8 cellular contexts compared by ENCODE assay signal in the genomic region with DNA sequence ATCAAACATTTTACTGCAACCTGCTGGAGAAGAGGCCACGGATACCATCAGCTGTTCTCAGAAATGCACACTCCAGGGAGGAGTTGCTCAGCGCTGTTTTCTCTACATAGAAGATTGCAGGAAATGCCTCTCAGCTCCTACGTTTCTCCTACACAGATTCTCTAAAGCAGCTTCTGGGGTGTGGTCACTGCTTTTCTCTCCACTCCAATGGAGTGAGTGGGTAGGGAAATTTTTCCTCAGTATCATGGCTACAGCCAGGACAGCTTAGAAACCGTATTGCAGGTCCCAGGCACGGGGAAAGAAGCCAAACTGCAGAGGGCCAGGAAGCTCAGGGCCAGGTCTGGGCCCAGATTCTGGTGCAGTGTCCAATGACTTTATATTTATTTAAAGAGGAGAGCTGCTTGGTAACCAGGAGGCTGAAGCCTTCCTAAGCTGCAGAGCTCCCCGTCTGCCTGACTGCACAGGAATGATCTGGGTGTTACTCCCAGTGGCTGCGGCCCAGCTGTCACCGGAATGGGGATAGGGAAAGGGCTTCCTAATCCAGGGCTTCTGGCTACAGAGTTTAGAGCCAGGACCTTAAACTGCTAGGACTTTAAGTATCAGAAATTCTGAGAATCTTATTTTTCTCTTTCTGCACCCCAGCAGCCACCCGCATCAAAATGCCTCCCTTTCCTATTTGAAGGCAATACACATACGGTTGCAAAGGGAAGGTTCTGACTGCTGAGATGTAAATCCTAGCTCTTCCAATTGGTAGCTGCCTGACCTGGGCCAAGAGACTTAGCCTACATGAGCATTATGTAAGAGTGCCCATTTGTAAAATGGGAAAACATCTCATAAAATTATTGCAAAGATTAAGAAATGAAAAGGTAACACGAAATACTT. TPM values are rescaled to one million over a fixed set of nuclear protein-coding genes. Genes with fewer than 3 reads are reported as not detected.
DNase-seq lines count a peak whose midpoint lies in the region; ATAC-seq and TF ChIP-seq lines count a peak whose summit lies in the region.

No MANE protein-coding gene starts in this region.

- in situ Hi-C loops in transverse colon (cut with MboI; ENCODE audit: low pct_ligation_motif_present in 1 of 4, low pct_unique_long_range_greater_than_20kb in 1 of 4, low sequenced_read_pairs in 3 of 4), result no loop called here

- H3K4me3 ChIP-seq in PC-3 (ENCODE audit: low read length), result peak overlapping the region; percentile 70
- H3K4me3 ChIP-seq in duodenal mucosa (ENCODE audit: low read depth in 1 of 2, low read length in 2 of 2), result peak overlapping the region; percentile 70 to 72
- peak overlapping the region in 2 of 4 donors; percentile 72 to 97 for H3K4me3 ChIP-seq in transverse colon

- H3K27ac Mint-ChIP-seq in memory B cell, result no peak overlapping the region

- peaks cover 7% of the 10 kb centered on the region for H3F3A ChIP-seq in PC-3 (ENCODE audit: low read length, unreplicated experiment)

- H4K20me1 ChIP-seq in PC-3 (ENCODE audit: low read length), result peaks cover 21% of the 10 kb centered on the region

- H3K4me3 Mint-ChIP-seq in memory B cell, result peak overlapping the region; percentile 96

- H2AFZ ChIP-seq in PC-3 (ENCODE audit: low read length), result peak overlapping the region; percentile 62; the same call in 1 of the 2 replicates

- H3K9me3 ChIP-seq in PC-3 (ENCODE audit: low read length) (no peaks in the 10 kb centered on the region), duodenal mucosa (ENCODE audit: control insufficient read depth in 1 of 2, low read length in 2 of 2) (no peaks in the 10 kb centered on the region), transverse colon (no peaks in the 10 kb centered on the region)

- TF ChIP-seq POLR2A in transverse colon (IDR thresholded peaks at IDR 0.05), result no peak

- DNase-seq in ELR (ENCODE audit: low read depth) (peak; percentile 41), PC-3 (no peak), memory B cell (ENCODE audit: low spot score in 2 of 2) (no peak), transverse colon (no peak), GF-D8 (lab: John Stamatoyannopoulos, UW) (no peak)

- peaks cover 11% of the 10 kb centered on the region for H3K4me1 Mint-ChIP-seq in memory B cell

- no peaks in the 10 kb centered on the region for H3K9me3 Mint-ChIP-seq in memory B cell

- no TSS peak for BruUV-seq in PC-3 (replicated peaks; lab: Mats Ljungman, UMichigan)

- H3K27me3 ChIP-seq in PC-3 (ENCODE audit: low read length), result no peaks in the 10 kb centered on the region
- H3K27me3 ChIP-seq in duodenal mucosa (ENCODE audit: control insufficient read depth in 1 of 2, insufficient read depth in 2 of 2, low read length in 2 of 2), result no peaks in the 10 kb centered on the region
- H3K27me3 ChIP-seq in transverse colon, result no peaks in the 10 kb centered on the region

- H3K79me2 ChIP-seq in PC-3 (ENCODE audit: low read length), result peaks cover 36% of the 10 kb centered on the region

- H3K4me1 ChIP-seq in PC-3 (ENCODE audit: insufficient read depth, low read length) (peaks cover 31% of the 10 kb centered on the region), duodenal mucosa (ENCODE audit: control insufficient read depth in 1 of 2, insufficient read depth in 2 of 2, low read length in 2 of 2) (peaks cover 18 to 23% of the 10 kb centered on the region in 2 donors), transverse colon (peaks cover 27 to 56% (median 43%) of the 10 kb centered on the region in 4 donors)

- H3K9me2 ChIP-seq in PC-3 (replicated peaks; ENCODE audit: low read length), result no peaks in the 10 kb centered on the region

- ATAC-seq in PC-3, result 0 out of 2 replicates have a peak, but pooled peaks have one; percentile 1
- no peak for ATAC-seq in memory B cell (ENCODE audit: low read depth)
- no peak for ATAC-seq in HG03460 (IDR thresholded peaks at IDR 0.05; ENCODE audit: unreplicated experiment)
- no peak for ATAC-seq in HG03565 (IDR thresholded peaks at IDR 0.05; ENCODE audit: unreplicated experiment)

- peak overlapping the region; percentile 82 for H3K4me2 ChIP-seq in PC-3 (ENCODE audit: low read length)

- no peak for TF ChIP-seq EP300 in transverse colon (IDR thresholded peaks at IDR 0.05; ENCODE audit: low read depth)

- H3K36me3 Mint-ChIP-seq in memory B cell, result no peaks in the 10 kb centered on the region

- H3K9ac ChIP-seq in PC-3 (ENCODE audit: low read length) (peak overlapping the region; percentile 55), duodenal mucosa (ENCODE audit: low read depth in 1 of 2, low read length in 2 of 2) (peak overlapping the region; percentile 66)

- POLR2A ChIA-PET in PC-3 (lab: Charles Lee; ENCODE audit: unreplicated experiment), result interaction anchor here (0.6 kb wide), 1 partner anchor 421 kb away, joined by 3 read pairs; no protein-coding TSS in a partner anchor

- WGBS in transverse colon (ENCODE audit: low coverage in 1 of 2), 2 donors, result 56 to 61% methylated on average over 2 to 11 of the region's 11 CpGs

- TF ChIP-seq CTCF in PC-3 (conservative IDR thresholded peaks at IDR 0.05; ENCODE audit: low read depth, low read length) (no peak), transverse colon (IDR thresholded peaks at IDR 0.05) (no peak)

- H3K27ac ChIP-seq in PC-3 (ENCODE audit: low read length), result peak overlapping the region; percentile 20; the same call in 1 of the 2 replicates
- H3K27ac ChIP-seq in duodenal mucosa (ENCODE audit: low read depth, low read length), result no peak overlapping the region
- peak overlapping the region; percentile 92 to 99 (median 98) for H3K27ac ChIP-seq in transverse colon

- no peaks in the 10 kb centered on the region for H3K36me3 ChIP-seq in PC-3 (ENCODE audit: low read depth, low read length)
- H3K36me3 ChIP-seq in duodenal mucosa (ENCODE audit: control insufficient read depth in 1 of 2, insufficient read depth in 2 of 2, low read length in 2 of 2), result no peaks in the 10 kb centered on the region
- no peaks in the 10 kb centered on the region for H3K36me3 ChIP-seq in transverse colon

- CTCF ChIA-PET in PC-3 (lab: Charles Lee), result no interaction called here

- H3K27me3 Mint-ChIP-seq in memory B cell, result no peaks in the 10 kb centered on the region

- intact Hi-C loops in PC-3 (cut with micrococcal nuclease), result loop anchor here (10.0 kb wide), 1 partner anchor 46 kb away; the partner anchor contains the start of gene GLE1
- intact Hi-C loops in transverse colon (cut with DNase I; ENCODE audit: low total_unique reads), result no loop called here

RNA-seq across cellular contexts. Expression of gene SPTAN1, which starts 1.4 kb away (rescaled TPM):
- total RNA-seq in PC-3 (2014; rRNA removed) (221 and 251 TPM in 2 replicates), transverse colon (100 to 1,000 TPM; 234 to 464 (median 328) TPM)

RNA-seq across cellular contexts. Expression of gene GLE1, which starts 46.5 kb away (rescaled TPM):
- total RNA-seq in PC-3 (2014; rRNA removed), result 27.0 and 39.0 TPM in 2 replicates
- total RNA-seq in transverse colon, result 100 to 1,000 TPM in 1 of 4 donors, 10 to 100 TPM in 3; 24.3 to 120 (median 58.7) TPM
